Comparison of ENCODE assay signal across 19 cellular contexts in genomic region chr10:103617362-103618026, GRCh38.
DNase-seq lines count a peak whose midpoint lies in the region; ATAC-seq and TF ChIP-seq lines count a peak whose summit lies in the region.
"Had no signal": no experiment of that assay in that cellular context is flagged by ENCODE, and none has a peak within 500 bp of the region (broad histone marks: within the 10 kb centered on the region; RNA-seq: fewer than 3 reads in every experiment).

No MANE protein-coding gene starts in this region.

- peaks cover 0 to 31% (median 17%) of the 10 kb centered on the region in 4 donors for H3K36me3 ChIP-seq in liver (ENCODE audit: control insufficient read depth in 4 of 4, insufficient read depth in 3 of 4, low read depth in 1 of 4, low read length in 3 of 4)
- peaks cover 21 to 91% (median 73%) of the 10 kb centered on the region in 4 donors for H3K36me3 ChIP-seq in stomach

- H3K4me3 ChIP-seq in NB4 (ENCODE audit: low read depth, low read length) (peak overlapping the region; percentile 30), liver (ENCODE audit: low read depth in 1 of 3, low read length in 3 of 3) (no peak overlapping the region), stomach (no peak overlapping the region)
- H3K4me3 ChIP-seq: BLaER1 treated with 17β-estradiol and CSF1 and Interleukin-3, amounts not matched to agents 10 nM and 100 nM; GM12878; mucosa of descending colon; SJSA1 had no signal

- peaks cover 6% of the 10 kb centered on the region for H3K27me3 Mint-ChIP-seq in brain
- H3K27me3 Mint-ChIP-seq: activated naive CD8-positive, alpha-beta T cell had no signal

- peaks cover 36% of the 10 kb centered on the region for H3K4me1 Mint-ChIP-seq in brain

- peaks cover 20 to 55% (median 47%) of the 10 kb centered on the region in 4 donors for H3K4me1 ChIP-seq in liver (ENCODE audit: control insufficient read depth in 4 of 4, insufficient read depth in 4 of 4, low read length in 3 of 4)
- peaks cover 50 to 86% (median 62%) of the 10 kb centered on the region in 4 donors for H3K4me1 ChIP-seq in stomach
- H3K4me1 ChIP-seq: SJSA1 had no signal

- 77% methylated on average over 10 of the region's 10 CpGs for WGBS in liver
- WGBS in stomach, 5 donors = 83 to 90% (median 86%) methylated on average over 8 to 10 of the region's 10 CpGs

- peak overlapping the region in 4 of 5 experiments; percentile 16 to 42 (median 30) for H3K27ac Mint-ChIP-seq in brain
- H3K27ac Mint-ChIP-seq: activated naive CD8-positive, alpha-beta T cell; T-helper 2 cell treated with Interferon-gamma antibody and Interleukin-4, amounts not matched to agents 5 μg/mL and 100 μg/mL, for 36 hours had no signal

- H3K9ac ChIP-seq in liver (ENCODE audit: low read depth in 1 of 2, low read length in 2 of 2) = no peak overlapping the region

- H3K27me3 ChIP-seq in liver (ENCODE audit: control insufficient read depth in 4 of 4, insufficient read depth in 4 of 4, low read length in 3 of 4) (no peaks in the 10 kb centered on the region), stomach (no peaks in the 10 kb centered on the region)
- H3K27me3 ChIP-seq: BLaER1 treated with 17β-estradiol and CSF1 and Interleukin-3, amounts not matched to agents 10 nM and 100 nM; SJSA1 had no signal

- peaks cover 0 to 1% (median 0%) of the 10 kb centered on the region in 5 experiments for H3K9me3 Mint-ChIP-seq in brain
- H3K9me3 Mint-ChIP-seq: T-helper 2 cell treated with Interferon-gamma antibody and Interleukin-4, amounts not matched to agents 5 μg/mL and 100 μg/mL, for 36 hours had no signal

- TF ChIP-seq EP300 in stomach (IDR thresholded peaks at IDR 0.05) = no peak

- TF ChIP-seq POLR2A in NB4 (IDR thresholded peaks at IDR 0.05; ENCODE audit: extremely low read depth, insufficient read length) (no peak), stomach (IDR thresholded peaks at IDR 0.05) (no peak)

- DNase-seq in NB4 (ENCODE audit: low read depth) = no peak
- DNase-seq in stomach = no peak
- DNase-seq in NCI-H187 treated with DMSO at 0.1 percent for 48 hours (lab: John Stamatoyannopoulos, UW) = no peak
- DNase-seq: activated CD4-positive, CD25-positive, alpha-beta regulatory T cell treated with anti-CD3 and anti-CD28 coated beads, Interleukin-2, amount 50 U/mL, for 72 hours; DMS 273 treated with DMSO at 0.1 percent for 48 hours; effector CD4-positive, alpha-beta T cell; hippocampal formation; NCI-H1436; stimulated activated CD4-positive, alpha-beta T cell treated with anti-CD3 and anti-CD28 coated beads, Interleukin-4, amount 100 ng/mL, for 24 hours had no signal

- H3K27ac ChIP-seq in liver (ENCODE audit: low read depth in 1 of 2, low read length in 2 of 2) = peak overlapping the region; percentile 5 to 46
- peak overlapping the region in 4 of 5 donors; percentile 30 to 68 (median 65) for H3K27ac ChIP-seq in stomach
- H3K27ac ChIP-seq: SJSA1 had no signal

- no peak for ATAC-seq in GM19467 (IDR thresholded peaks at IDR 0.05; ENCODE audit: unreplicated experiment)
- no peak for ATAC-seq in HG03095 (IDR thresholded peaks at IDR 0.05; ENCODE audit: unreplicated experiment)
- ATAC-seq: GM12878 had no signal

- peaks cover 21% of the 10 kb centered on the region for H3K36me3 Mint-ChIP-seq in brain

- no peak overlapping the region for H3K4me3 Mint-ChIP-seq in brain
- H3K4me3 Mint-ChIP-seq: activated naive CD8-positive, alpha-beta T cell; T-helper 2 cell treated with Interferon-gamma antibody and Interleukin-4, amounts not matched to agents 5 μg/mL and 100 μg/mL, for 36 hours had no signal

- TF ChIP-seq CTCF in NB4 (IDR thresholded peaks at IDR 0.05; ENCODE audit: low read depth, low read length) (no peak), brain (conservative IDR thresholded peaks at IDR 0.05) (no peak), liver (IDR thresholded peaks at IDR 0.05; ENCODE audit: low read depth, low read length, missing input control) (no peak), stomach (IDR thresholded peaks at IDR 0.05) (no peak)

- intact Hi-C loops in stomach (cut with DNase I; ENCODE audit: low total_unique reads) = no loop called here

- no peak for TF ChIP-seq RAD21 in liver (IDR thresholded peaks at IDR 0.05)

- H3K9me3 ChIP-seq in liver (ENCODE audit: control insufficient read depth in 4 of 4, low read length in 3 of 4) (no peaks in the 10 kb centered on the region), stomach (no peaks in the 10 kb centered on the region)
- H3K9me3 ChIP-seq: BLaER1 treated with 17β-estradiol and CSF1 and Interleukin-3, amounts not matched to agents 10 nM and 100 nM; mucosa of descending colon; SJSA1 had no signal

TF ChIP-seq in liver, 16 proteins besides CTCF, POLR2A, EP300 and RAD21:
- TF ChIP-seq FOXA1 (IDR thresholded peaks at IDR 0.05) (no peak), HNF4A (conservative IDR thresholded peaks at IDR 0.05) (peak; percentile 14 to 50), GABPA (IDR thresholded peaks at IDR 0.05 in 1 of 2, conservative IDR thresholded peaks at IDR 0.05 in 1 of 2) (no peak)
